Comparison of ENCODE assay signal across 21 cellular contexts in the genomic region with DNA sequence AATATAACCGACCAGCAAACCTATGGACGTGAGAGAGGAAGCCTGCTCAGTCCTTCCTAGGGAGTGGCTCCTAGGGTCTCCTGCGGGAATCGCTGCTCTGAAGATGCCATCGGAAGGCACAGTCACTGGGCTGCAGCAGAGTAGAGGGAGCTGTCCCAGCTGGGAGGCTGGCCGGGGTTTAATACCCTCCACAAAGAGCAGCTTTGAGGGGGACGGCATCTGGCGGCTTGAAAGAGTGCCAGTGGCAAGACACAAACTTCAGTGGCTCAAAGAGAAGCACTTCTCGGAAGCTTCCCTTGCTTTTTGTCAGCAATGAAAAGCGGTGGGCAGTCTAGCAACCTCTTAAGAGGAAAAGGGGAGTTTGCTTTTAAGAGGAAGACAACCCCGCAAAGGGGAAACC.
DNase-seq lines count a peak whose midpoint lies in the region; TF ChIP-seq lines count a peak whose summit lies in the region.
"Had no signal": no experiment of that assay in that cellular context is flagged by ENCODE, and none has a peak within 500 bp of the region (broad histone marks: within the 10 kb centered on the region; RNA-seq: fewer than 3 reads in every experiment).

No MANE protein-coding gene starts in this region.

- H3K27ac ChIP-seq in ectodermal cell (ENCODE audit: insufficient read depth, low read depth, low read length, poor library complexity, severe bottlenecking) (peak overlapping the region; percentile 87), smooth muscle cell (ENCODE audit: low read depth) (no peak overlapping the region)
- H3K27ac ChIP-seq: epithelial cell of prostate, gastrocnemius medialis, right lobe of liver had no signal

- no peak for TF ChIP-seq CTCF in smooth muscle cell (IDR thresholded peaks at IDR 0.05; ENCODE audit: borderline replicate concordance, insufficient read depth, poor library complexity, severe bottlenecking)

- H3K4me3 ChIP-seq in ectodermal cell (ENCODE audit: insufficient read depth, low read depth, low read length) (no peak overlapping the region), smooth muscle cell (no peak overlapping the region), MG63 (no peak overlapping the region)
- H3K4me3 ChIP-seq: gastrocnemius medialis, lung, right lobe of liver had no signal

- no peak for TF ChIP-seq POLR2A in erythroblast (IDR thresholded peaks at IDR 0.05; ENCODE audit: low read length)

- H3K4me3 Mint-ChIP-seq in activated T-helper 2 cell treated with anti-CD3 and anti-CD28 coated beads, Interferon-gamma antibody, Interleukin-2, Interleukin-4, amounts not matched to agents 10 μg/mL and 5 μg/mL and 100 μg/mL, durations not matched to agents 14 hours and 24 hours and 36 hours (ENCODE audit: low read depth) = no peak overlapping the region
- H3K4me3 Mint-ChIP-seq: immature natural killer cell; stimulated activated naive CD8-positive, alpha-beta T cell treated with anti-CD3 and anti-CD28 coated beads, Interleukin-15, Interleukin-2, amounts not matched to agents 100 ng/mL and 50 ng/mL, for 24 hours; T-cell had no signal

- H3K4me1 ChIP-seq in ectodermal cell (ENCODE audit: control insufficient read depth, insufficient read depth, low read length) = peaks cover 35% of the 10 kb centered on the region
- peaks cover 29% of the 10 kb centered on the region for H3K4me1 ChIP-seq in smooth muscle cell (ENCODE audit: low read depth)
- H3K4me1 ChIP-seq: Caco-2, gastrocnemius medialis, right lobe of liver had no signal

- no peaks in the 10 kb centered on the region for H3K4me1 Mint-ChIP-seq in activated T-helper 2 cell treated with anti-CD3 and anti-CD28 coated beads, Interferon-gamma antibody, Interleukin-2, Interleukin-4, amounts not matched to agents 10 μg/mL and 5 μg/mL and 100 μg/mL, durations not matched to agents 14 hours and 24 hours and 36 hours (ENCODE audit: low read depth)
- H3K4me1 Mint-ChIP-seq: immature natural killer cell, T-cell had no signal

- H3K4me2 ChIP-seq in smooth muscle cell = peak overlapping the region; percentile 59

- WGBS in ectodermal cell, 2 experiments = 20 to 26% methylated on average over 11 of the region's 11 CpGs
- WGBS in smooth muscle cell (ENCODE audit: low lambda C conversion rate) = 39% methylated on average over 11 of the region's 11 CpGs

- H3K36me3 ChIP-seq in ectodermal cell (ENCODE audit: control insufficient read depth, insufficient read depth, low read length) (no peaks in the 10 kb centered on the region), smooth muscle cell (ENCODE audit: low read depth) (no peaks in the 10 kb centered on the region), MG63 (no peaks in the 10 kb centered on the region)
- H3K36me3 ChIP-seq: gastrocnemius medialis, right lobe of liver had no signal

- no peaks in the 10 kb centered on the region for H3K79me2 ChIP-seq in smooth muscle cell (ENCODE audit: low read depth)

- H3K9me3 ChIP-seq in ectodermal cell (ENCODE audit: control insufficient read depth, low read length) (no peaks in the 10 kb centered on the region), smooth muscle cell (replicated peaks; ENCODE audit: low read depth) (no peaks in the 10 kb centered on the region), MG63 (no peaks in the 10 kb centered on the region)
- H3K9me3 ChIP-seq: Caco-2, gastrocnemius medialis, right lobe of liver had no signal

- no peaks in the 10 kb centered on the region for H3F3A ChIP-seq in smooth muscle cell (ENCODE audit: low read depth)

- intact Hi-C loops in activated T-helper 2 cell treated with anti-CD3 and anti-CD28 coated beads, Interferon-gamma antibody, Interleukin-2, Interleukin-4, amounts not matched to agents 10 μg/mL and 5 μg/mL and 100 μg/mL, durations not matched to agents 14 hours and 24 hours and 36 hours (cut with micrococcal nuclease) = no loop called here

- peaks cover 15% of the 10 kb centered on the region for H3K9me3 Mint-ChIP-seq in activated T-helper 2 cell treated with anti-CD3 and anti-CD28 coated beads, Interferon-gamma antibody, Interleukin-2, Interleukin-4, amounts not matched to agents 10 μg/mL and 5 μg/mL and 100 μg/mL, durations not matched to agents 14 hours and 24 hours and 36 hours
- H3K9me3 Mint-ChIP-seq: immature natural killer cell; stimulated activated naive CD8-positive, alpha-beta T cell treated with anti-CD3 and anti-CD28 coated beads, Interleukin-15, Interleukin-2, amounts not matched to agents 100 ng/mL and 50 ng/mL, for 24 hours had no signal

- H3K27ac Mint-ChIP-seq in activated T-helper 2 cell treated with anti-CD3 and anti-CD28 coated beads, Interferon-gamma antibody, Interleukin-2, Interleukin-4, amounts not matched to agents 10 μg/mL and 5 μg/mL and 100 μg/mL, durations not matched to agents 14 hours and 24 hours and 36 hours = no peak overlapping the region
- H3K27ac Mint-ChIP-seq: immature natural killer cell; stimulated activated naive CD8-positive, alpha-beta T cell treated with anti-CD3 and anti-CD28 coated beads, Interleukin-15, Interleukin-2, amounts not matched to agents 100 ng/mL and 50 ng/mL, for 24 hours; T-cell had no signal

- H3K27me3 Mint-ChIP-seq in activated T-helper 2 cell treated with anti-CD3 and anti-CD28 coated beads, Interferon-gamma antibody, Interleukin-2, Interleukin-4, amounts not matched to agents 10 μg/mL and 5 μg/mL and 100 μg/mL, durations not matched to agents 14 hours and 24 hours and 36 hours (ENCODE audit: low read depth) = no peaks in the 10 kb centered on the region

- no peak overlapping the region for H2AFZ ChIP-seq in smooth muscle cell (ENCODE audit: low read depth)

- peak; percentile 25 for DNase-seq in NCI-H524 treated with DMSO at 0.1 percent for 48 hours (lab: John Stamatoyannopoulos, UW)
- peak; percentile 24 for DNase-seq in mesenteric fat pad (ENCODE audit: low spot score)
- no peak for DNase-seq in smooth muscle cell (lab: John Stamatoyannopoulos, UW; ENCODE audit: unreplicated experiment)
- DNase-seq in erythroblast (lab: John Stamatoyannopoulos, UW) = no peak
- no peak for DNase-seq in MG63
- no peak for DNase-seq in activated T-helper 2 cell treated with anti-CD3 and anti-CD28 coated beads, Interferon-gamma antibody, Interleukin-2, Interleukin-4, amounts not matched to agents 10 μg/mL and 5 μg/mL and 100 μg/mL, durations not matched to agents 14 hours and 24 hours and 36 hours (ENCODE audit: low spot score)
- DNase-seq in H4 (ENCODE audit: low spot score) = no peak
- DNase-seq: activated CD4-positive, alpha-beta T cell treated with anti-CD3 and anti-CD28 coated beads, Interleukin-2, amount 50 U/mL, for 1 hour; activated CD8-positive, alpha-beta memory T cell treated with anti-CD3 and anti-CD28 coated beads, Interleukin-2, amount 50 U/mL, for 48 hours; activated naive CD4-positive, alpha-beta T cell; Caco-2; cortex of kidney; gastrocnemius medialis; immature natural killer cell; NCI-H1694 treated with DMSO at 0.1 percent for 48 hours; right lobe of liver; T-cell had no signal

- no peak overlapping the region for H3K9ac ChIP-seq in smooth muscle cell (ENCODE audit: low read depth)

- H4K20me1 ChIP-seq in smooth muscle cell (ENCODE audit: low read depth) = no peaks in the 10 kb centered on the region

- H3K27me3 ChIP-seq in ectodermal cell (ENCODE audit: control insufficient read depth, insufficient read depth, low read length, poor library complexity, severe bottlenecking) (no peaks in the 10 kb centered on the region), smooth muscle cell (ENCODE audit: low read depth) (no peaks in the 10 kb centered on the region), MG63 (no peaks in the 10 kb centered on the region)
- H3K27me3 ChIP-seq: gastrocnemius medialis, right lobe of liver had no signal

- no peaks in the 10 kb centered on the region for H3K36me3 Mint-ChIP-seq in activated T-helper 2 cell treated with anti-CD3 and anti-CD28 coated beads, Interferon-gamma antibody, Interleukin-2, Interleukin-4, amounts not matched to agents 10 μg/mL and 5 μg/mL and 100 μg/mL, durations not matched to agents 14 hours and 24 hours and 36 hours (ENCODE audit: low read depth)
- H3K36me3 Mint-ChIP-seq: immature natural killer cell, T-cell had no signal

Comparison
In these comparisons a context has a peak if more than half of its experiments do, and no peak if none do; other contexts are left out.
1. DNase-seq: peak in NCI-H524 treated with DMSO at 0.1 percent for 48 hours (single experiment) and mesenteric fat pad (single experiment); none in smooth muscle cell (single experiment), erythroblast (0 of 2), MG63 (single experiment), activated T-helper 2 cell treated with anti-CD3 and anti-CD28 coated beads, Interferon-gamma antibody, Interleukin-2, Interleukin-4, amounts not matched to agents 10 μg/mL and 5 μg/mL and 100 μg/mL, durations not matched to agents 14 hours and 24 hours and 36 hours (single experiment) and H4 (single experiment).